ENCODE assay signal across 8 cellular contexts in genomic region chr22:29267462-29267857, GRCh38. TPM values are rescaled to one million over a fixed set of nuclear protein-coding genes. Genes with fewer than 3 reads are reported as not detected.
DNase-seq lines count a peak whose midpoint lies in the region; ATAC-seq, FAIRE-seq and TF ChIP-seq lines count a peak whose summit lies in the region.

No MANE protein-coding gene starts in this region.

- H3K9me2 ChIP-seq in Loucy (replicated peaks; ENCODE audit: low read depth, low read length): no peaks in the 10 kb centered on the region

- peak overlapping the region; percentile 99 for H3K9ac ChIP-seq in Loucy (ENCODE audit: low read depth, low read length, poor library complexity, severe bottlenecking)
- peak overlapping the region; percentile 96 for H3K9ac ChIP-seq in endocrine pancreas (ENCODE audit: control insufficient read depth, insufficient read depth, low read length)

- TF ChIP-seq CTCF in Loucy (conservative IDR thresholded peaks at IDR 0.05; ENCODE audit: low read length) (no peak), pancreas (IDR thresholded peaks at IDR 0.05) (no peak)

- H3F3A ChIP-seq in Loucy (ENCODE audit: low read depth): 0 out of 2 replicates have a peak, but pooled peaks cover under 1% of the 10 kb centered on the region

- H3K4me3 ChIP-seq in GM08714 (ENCODE audit: low read length): peak overlapping the region; percentile 82
- peak overlapping the region; percentile 94 for H3K4me3 ChIP-seq in Loucy (ENCODE audit: low read length, poor library complexity, severe bottlenecking)
- peak overlapping the region; percentile 66 for H3K4me3 ChIP-seq in endocrine pancreas (ENCODE audit: control insufficient read depth, insufficient read depth, low read length)
- peak overlapping the region; percentile 79 to 98 (median 93) for H3K4me3 ChIP-seq in pancreas

- H2AFZ ChIP-seq in Loucy (ENCODE audit: low read length): peak overlapping the region; percentile 94

- no peak; the same call in 1 of the 2 replicates for TF ChIP-seq POLR2A in GM12891 (IDR thresholded peaks at IDR 0.05; ENCODE audit: low read depth, low read length)

- H3K27me3 ChIP-seq in Loucy (ENCODE audit: insufficient read depth, low read length, poor library complexity, severe bottlenecking) (peaks cover 6% of the 10 kb centered on the region), endocrine pancreas (ENCODE audit: control insufficient read depth, insufficient read depth, low read length) (no peaks in the 10 kb centered on the region), pancreas (no peaks in the 10 kb centered on the region)

- H3K4me1 ChIP-seq in Loucy (ENCODE audit: insufficient read depth, low read length, poor library complexity, severe bottlenecking) (peaks cover 46% of the 10 kb centered on the region), endocrine pancreas (ENCODE audit: control insufficient read depth, insufficient read depth, low read length) (peaks cover 20% of the 10 kb centered on the region), pancreas (peaks cover 16 to 33% (median 24%) of the 10 kb centered on the region in 3 donors)

- DNase-seq in pancreas (no peak), GM12891 (ENCODE audit: insufficient read length, low spot score) (no peak), CD1c-positive myeloid dendritic cell (ENCODE audit: extremely low spot score) (no peak), 8988T (no peak), GOT3 (lab: John Stamatoyannopoulos, UW) (no peak)

- H3K36me3 ChIP-seq in Loucy (ENCODE audit: insufficient read depth, low read length): peaks cover 15% of the 10 kb centered on the region
- no peaks in the 10 kb centered on the region for H3K36me3 ChIP-seq in endocrine pancreas (ENCODE audit: control insufficient read depth, insufficient read depth, low read length)
- H3K36me3 ChIP-seq in pancreas: no peaks in the 10 kb centered on the region

- FAIRE-seq in pancreas (lab: Jason Lieb, UNC): no peak
- FAIRE-seq in GM12891 (lab: Jason Lieb, UNC): no peak

- 0 to 1% methylated on average over 31 to 32 of the region's 32 CpGs for WGBS in pancreas, 2 donors

- H4K20me1 ChIP-seq in Loucy (ENCODE audit: insufficient read depth, low read length, poor library complexity, severe bottlenecking): peaks cover 46% of the 10 kb centered on the region

- ATAC-seq in pancreas: no peak

- intact Hi-C loops in pancreas (cut with DNase I): no loop called here

- H3K9me3 ChIP-seq in Loucy (ENCODE audit: insufficient read depth, low read depth, low read length): no peaks in the 10 kb centered on the region
- no peaks in the 10 kb centered on the region for H3K9me3 ChIP-seq in endocrine pancreas (ENCODE audit: control insufficient read depth, low read length)
- H3K9me3 ChIP-seq in pancreas: no peaks in the 10 kb centered on the region

- peak overlapping the region; percentile 99 to 100 (median 100) for H3K27ac ChIP-seq in pancreas

- H3K4me2 ChIP-seq in Loucy (ENCODE audit: low read depth, low read length, poor library complexity, severe bottlenecking): peak overlapping the region; percentile 100

- H3K79me2 ChIP-seq in Loucy (ENCODE audit: insufficient read depth, low read length): peaks cover 73% of the 10 kb centered on the region

TF ChIP-seq in GM12891, 5 proteins besides CTCF, POLR2A, EP300 and RAD21:
- TF ChIP-seq TAF1 (IDR thresholded peaks at IDR 0.05; ENCODE audit: low read depth, low read length) (no peak), PAX5 (IDR thresholded peaks at IDR 0.05; ENCODE audit: insufficient read depth, low read length, severe bottlenecking) (no peak), POLR2AphosphoS5 (IDR thresholded peaks at IDR 0.05; ENCODE audit: low read depth, low read length) (no peak), POU2F2 (IDR thresholded peaks at IDR 0.05; ENCODE audit: low read depth, low read length) (no peak), SPI1 (IDR thresholded peaks at IDR 0.05; ENCODE audit: low read depth, low read length) (no peak)
TF ChIP-seq in GM12891: peak in this region for 0.

RNA-seq across cellular contexts. Expression of gene RHBDD3, which starts 0.3 kb away (rescaled TPM):
- 10 to 100 TPM in 2 of 6 donors, 1 to 10 TPM in 4; 5.4 to 13.2 (median 9.0) TPM for total RNA-seq in pancreas
- polyA plus RNA-seq in pancreas: 10 to 100 TPM; 36.2 to 38.2 TPM
- 11.0 TPM for polyA plus RNA-seq in GM12891 (2012; ENCODE audit: low read depth, missing spikeins)

RNA-seq across cellular contexts. Expression of gene EWSR1, which starts 0.6 kb away (rescaled TPM):
- total RNA-seq in pancreas: 100 to 1,000 TPM in 3 of 6 donors, 10 to 100 TPM in 3; 49.2 to 104 (median 87.5) TPM
- 100 to 1,000 TPM; 136 to 257 TPM for polyA plus RNA-seq in pancreas
- polyA plus RNA-seq in GM12891 (2012; ENCODE audit: low read depth, missing spikeins): 173 TPM

RNA-seq across cellular contexts. Expression of gene GAS2L1, which starts 39.0 kb away (rescaled TPM):
- total RNA-seq in pancreas: 10 to 100 TPM in 1 of 6 donors, 1 to 10 TPM in 5; 5.2 to 10.7 (median 7.8) TPM
- polyA plus RNA-seq in pancreas: 10 to 100 TPM; 11.7 to 13.6 TPM
- 0.21 TPM for polyA plus RNA-seq in GM12891 (2012; ENCODE audit: low read depth, missing spikeins)

RNA-seq across cellular contexts. Expression of gene RASL10A, which starts 48.0 kb away (rescaled TPM):
- under 1 TPM; 0.24 to 0.61 (median 0.50) TPM for total RNA-seq in pancreas
- polyA plus RNA-seq in pancreas: 1 to 10 TPM; 3.7 to 4.4 TPM
- polyA plus RNA-seq in GM12891 (2012; ENCODE audit: low read depth, missing spikeins): 0.63 TPM
